8 cellular contexts compared by ENCODE assay signal in the genomic region with DNA sequence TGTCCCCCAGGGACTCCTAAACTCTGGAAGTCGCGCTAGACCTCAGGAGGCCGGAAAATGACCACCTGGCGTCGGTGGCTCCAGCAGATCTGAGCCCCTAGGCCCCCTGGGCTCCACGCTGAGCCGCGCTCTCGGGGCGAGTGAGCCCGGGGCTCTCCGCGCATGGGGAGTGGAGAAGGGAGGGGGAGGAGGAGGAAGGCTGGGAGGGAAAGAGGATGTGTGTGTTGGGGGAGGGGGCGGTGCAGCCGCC. TPM values are rescaled to one million over a fixed set of nuclear protein-coding genes. Genes with fewer than 3 reads are reported as not detected.
DNase-seq lines count a peak whose midpoint lies in the region; ATAC-seq and TF ChIP-seq lines count a peak whose summit lies in the region.

No MANE protein-coding gene starts in this region.

- H3K27ac ChIP-seq in PC-3 (ENCODE audit: low read length) (peak overlapping the region; percentile 60), thymus (ENCODE audit: low read depth) (no peak overlapping the region)

- peak overlapping the region; percentile 78 for H2AFZ ChIP-seq in PC-3 (ENCODE audit: low read length)

- H3K9me2 ChIP-seq in PC-3 (replicated peaks; ENCODE audit: low read length): no peaks in the 10 kb centered on the region

- H3K36me3 ChIP-seq in PC-3 (ENCODE audit: low read depth, low read length): no peaks in the 10 kb centered on the region
- H3K36me3 ChIP-seq in thymus (ENCODE audit: control insufficient read depth, insufficient read depth): no peaks in the 10 kb centered on the region

- H3K9me3 ChIP-seq in PC-3 (ENCODE audit: low read length) (no peaks in the 10 kb centered on the region), thymus (ENCODE audit: control insufficient read depth) (peaks cover 1% of the 10 kb centered on the region)

- CTCF ChIA-PET in PC-3 (lab: Charles Lee): no interaction called here

- 1% methylated on average over 15 of the region's 15 CpGs for WGBS in thymus

- DNase-seq in Right ventricle myocardium superior (no peak), left cardiac atrium (no peak), PC-3 (peak; percentile 62), fibroblast of the aortic adventitia (ENCODE audit: low read depth) (no peak), DMS53 (lab: John Stamatoyannopoulos, UW) (no peak)
- no peak for DNase-seq in stimulated activated CD4-positive, alpha-beta T cell treated with anti-CD3 and anti-CD28 coated beads, Interleukin-12 subunit alpha, Interleukin-12 subunit beta, amount 100 ng/mL, for 4 hours

- POLR2A ChIA-PET in PC-3 (lab: Charles Lee; ENCODE audit: unreplicated experiment): interaction anchor here (0.7 kb wide), 1 partner anchor 72 kb away, joined by 3 read pairs; no protein-coding TSS in a partner anchor

- no peaks in the 10 kb centered on the region for H4K20me1 ChIP-seq in PC-3 (ENCODE audit: low read length)

- ATAC-seq in Right ventricle myocardium superior (ENCODE audit: poor library complexity): peak; percentile 44
- ATAC-seq in left cardiac atrium: no peak
- no peak for ATAC-seq in PC-3
- ATAC-seq in GM19351 (IDR thresholded peaks at IDR 0.05; ENCODE audit: unreplicated experiment): no peak

- TF ChIP-seq CTCF in PC-3 (conservative IDR thresholded peaks at IDR 0.05; ENCODE audit: low read depth, low read length): no peak
- TF ChIP-seq CTCF in fibroblast of the aortic adventitia (IDR thresholded peaks at IDR 0.05; ENCODE audit: insufficient read depth, low read length): no peak

- intact Hi-C loops in Right ventricle myocardium superior (cut with DNase I) (no loop called here), left cardiac atrium (cut with DNase I) (no loop called here), PC-3 (cut with micrococcal nuclease) (loop anchor here (2.0 kb wide), 2 partner anchors 14 to 46 kb away; no protein-coding TSS in a partner anchor)

- BruUV-seq in PC-3 (replicated peaks; lab: Mats Ljungman, UMichigan): no TSS peak

- H3F3A ChIP-seq in PC-3 (ENCODE audit: low read length, unreplicated experiment): peaks cover under 1% of the 10 kb centered on the region

- H3K9ac ChIP-seq in PC-3 (ENCODE audit: low read length): peak overlapping the region; percentile 79

- H3K4me2 ChIP-seq in PC-3 (ENCODE audit: low read length): peak overlapping the region; percentile 100

- H3K79me2 ChIP-seq in PC-3 (ENCODE audit: low read length): peaks cover 26% of the 10 kb centered on the region

- H3K27me3 ChIP-seq in PC-3 (ENCODE audit: low read length) (no peaks in the 10 kb centered on the region), thymus (ENCODE audit: control insufficient read depth, insufficient read depth) (peaks cover 94% of the 10 kb centered on the region)

- H3K4me1 ChIP-seq in PC-3 (ENCODE audit: insufficient read depth, low read length): peaks cover 16% of the 10 kb centered on the region; the same call in 1 of the 2 replicates
- peaks cover 6% of the 10 kb centered on the region for H3K4me1 ChIP-seq in thymus (ENCODE audit: control insufficient read depth, insufficient read depth, low read length)

- H3K4me3 ChIP-seq in PC-3 (ENCODE audit: low read length) (peak overlapping the region; percentile 94), fibroblast of the aortic adventitia (ENCODE audit: low read depth, low read length) (peak overlapping the region; percentile 68), thymus (ENCODE audit: low read length) (peak overlapping the region; percentile 46)

RNA-seq across cellular contexts. Expression of a gene that starts 0.9 kb away (rescaled TPM):
- total RNA-seq in Right ventricle myocardium superior (not detected), left cardiac atrium (under 1 TPM; 0.15 to 0.16 TPM), PC-3 (2014; rRNA removed) (7.6 and 13.2 TPM in 2 replicates), fibroblast of the aortic adventitia (ENCODE audit: low replicate concordance) (0.41 and 0.99 TPM in 2 replicates)
- 0.23 TPM for polyA plus RNA-seq in thymus

RNA-seq across cellular contexts. Expression of a gene that starts 18.3 kb away (rescaled TPM):
- not detected for total RNA-seq in Right ventricle myocardium superior
- not detected for total RNA-seq in left cardiac atrium
- total RNA-seq in PC-3 (2014; rRNA removed): 0.29 and 1.4 TPM in 2 replicates
- 0.72 TPM in 1 of 2 replicates, not detected in the other for total RNA-seq in fibroblast of the aortic adventitia (ENCODE audit: low replicate concordance)
- 0.43 TPM for polyA plus RNA-seq in thymus
